In the genomic region with DNA sequence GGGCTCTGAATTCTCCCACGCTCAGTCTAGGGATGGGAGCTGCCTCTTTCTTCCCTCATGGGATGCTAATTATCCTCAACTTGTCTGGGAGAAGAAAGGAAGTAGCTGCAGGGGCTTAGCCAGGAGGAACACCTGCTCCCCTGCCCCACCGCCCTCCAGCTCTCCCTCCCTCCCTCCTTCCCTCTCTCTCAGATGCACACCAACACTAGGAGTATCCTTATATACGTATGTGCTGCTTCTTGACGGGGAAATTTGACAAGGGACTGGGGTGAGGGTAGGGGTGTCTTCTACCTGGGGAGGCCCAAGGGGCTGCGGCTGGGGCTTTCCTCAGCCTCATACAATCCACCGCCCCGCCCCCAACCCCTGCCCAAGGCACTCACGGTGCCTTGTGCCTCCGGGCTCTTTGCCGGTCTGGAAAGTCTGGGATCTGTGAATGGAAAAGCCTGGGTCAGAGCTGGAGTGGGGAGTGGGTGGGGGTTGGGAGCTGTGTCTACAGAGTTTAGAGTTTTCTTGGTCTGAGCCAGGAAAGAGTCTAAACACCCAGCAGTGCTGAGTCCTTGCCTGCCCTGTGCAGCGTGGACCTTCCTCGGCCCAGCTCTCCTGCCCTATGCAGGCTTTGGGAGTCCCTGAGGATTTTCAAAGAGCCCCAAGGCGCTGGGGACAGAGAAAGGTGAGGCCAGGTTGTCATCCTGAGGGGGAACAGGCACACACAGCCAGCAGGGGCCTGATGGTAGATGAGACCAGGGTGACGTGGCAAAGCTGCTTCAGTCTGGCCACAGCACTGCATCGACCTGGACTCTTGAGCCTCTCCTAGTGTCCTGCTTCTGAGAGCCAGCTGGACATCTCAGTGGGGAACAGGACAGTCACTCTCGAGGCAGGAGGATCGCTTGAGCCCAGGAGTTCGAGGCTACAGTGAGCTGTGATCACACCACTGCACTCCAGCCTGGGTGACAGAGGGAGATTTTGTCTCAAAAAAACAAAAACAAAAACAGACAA, we compare ENCODE assay signal across 1 cellular context.
TF ChIP-seq lines count a peak whose summit lies in the region.

No MANE protein-coding gene starts in this region.

TF ChIP-seq in GM23338, 12 proteins besides CTCF, POLR2A, EP300 and RAD21 (continued from another document):
- TF ChIP-seq, protein P1, sequence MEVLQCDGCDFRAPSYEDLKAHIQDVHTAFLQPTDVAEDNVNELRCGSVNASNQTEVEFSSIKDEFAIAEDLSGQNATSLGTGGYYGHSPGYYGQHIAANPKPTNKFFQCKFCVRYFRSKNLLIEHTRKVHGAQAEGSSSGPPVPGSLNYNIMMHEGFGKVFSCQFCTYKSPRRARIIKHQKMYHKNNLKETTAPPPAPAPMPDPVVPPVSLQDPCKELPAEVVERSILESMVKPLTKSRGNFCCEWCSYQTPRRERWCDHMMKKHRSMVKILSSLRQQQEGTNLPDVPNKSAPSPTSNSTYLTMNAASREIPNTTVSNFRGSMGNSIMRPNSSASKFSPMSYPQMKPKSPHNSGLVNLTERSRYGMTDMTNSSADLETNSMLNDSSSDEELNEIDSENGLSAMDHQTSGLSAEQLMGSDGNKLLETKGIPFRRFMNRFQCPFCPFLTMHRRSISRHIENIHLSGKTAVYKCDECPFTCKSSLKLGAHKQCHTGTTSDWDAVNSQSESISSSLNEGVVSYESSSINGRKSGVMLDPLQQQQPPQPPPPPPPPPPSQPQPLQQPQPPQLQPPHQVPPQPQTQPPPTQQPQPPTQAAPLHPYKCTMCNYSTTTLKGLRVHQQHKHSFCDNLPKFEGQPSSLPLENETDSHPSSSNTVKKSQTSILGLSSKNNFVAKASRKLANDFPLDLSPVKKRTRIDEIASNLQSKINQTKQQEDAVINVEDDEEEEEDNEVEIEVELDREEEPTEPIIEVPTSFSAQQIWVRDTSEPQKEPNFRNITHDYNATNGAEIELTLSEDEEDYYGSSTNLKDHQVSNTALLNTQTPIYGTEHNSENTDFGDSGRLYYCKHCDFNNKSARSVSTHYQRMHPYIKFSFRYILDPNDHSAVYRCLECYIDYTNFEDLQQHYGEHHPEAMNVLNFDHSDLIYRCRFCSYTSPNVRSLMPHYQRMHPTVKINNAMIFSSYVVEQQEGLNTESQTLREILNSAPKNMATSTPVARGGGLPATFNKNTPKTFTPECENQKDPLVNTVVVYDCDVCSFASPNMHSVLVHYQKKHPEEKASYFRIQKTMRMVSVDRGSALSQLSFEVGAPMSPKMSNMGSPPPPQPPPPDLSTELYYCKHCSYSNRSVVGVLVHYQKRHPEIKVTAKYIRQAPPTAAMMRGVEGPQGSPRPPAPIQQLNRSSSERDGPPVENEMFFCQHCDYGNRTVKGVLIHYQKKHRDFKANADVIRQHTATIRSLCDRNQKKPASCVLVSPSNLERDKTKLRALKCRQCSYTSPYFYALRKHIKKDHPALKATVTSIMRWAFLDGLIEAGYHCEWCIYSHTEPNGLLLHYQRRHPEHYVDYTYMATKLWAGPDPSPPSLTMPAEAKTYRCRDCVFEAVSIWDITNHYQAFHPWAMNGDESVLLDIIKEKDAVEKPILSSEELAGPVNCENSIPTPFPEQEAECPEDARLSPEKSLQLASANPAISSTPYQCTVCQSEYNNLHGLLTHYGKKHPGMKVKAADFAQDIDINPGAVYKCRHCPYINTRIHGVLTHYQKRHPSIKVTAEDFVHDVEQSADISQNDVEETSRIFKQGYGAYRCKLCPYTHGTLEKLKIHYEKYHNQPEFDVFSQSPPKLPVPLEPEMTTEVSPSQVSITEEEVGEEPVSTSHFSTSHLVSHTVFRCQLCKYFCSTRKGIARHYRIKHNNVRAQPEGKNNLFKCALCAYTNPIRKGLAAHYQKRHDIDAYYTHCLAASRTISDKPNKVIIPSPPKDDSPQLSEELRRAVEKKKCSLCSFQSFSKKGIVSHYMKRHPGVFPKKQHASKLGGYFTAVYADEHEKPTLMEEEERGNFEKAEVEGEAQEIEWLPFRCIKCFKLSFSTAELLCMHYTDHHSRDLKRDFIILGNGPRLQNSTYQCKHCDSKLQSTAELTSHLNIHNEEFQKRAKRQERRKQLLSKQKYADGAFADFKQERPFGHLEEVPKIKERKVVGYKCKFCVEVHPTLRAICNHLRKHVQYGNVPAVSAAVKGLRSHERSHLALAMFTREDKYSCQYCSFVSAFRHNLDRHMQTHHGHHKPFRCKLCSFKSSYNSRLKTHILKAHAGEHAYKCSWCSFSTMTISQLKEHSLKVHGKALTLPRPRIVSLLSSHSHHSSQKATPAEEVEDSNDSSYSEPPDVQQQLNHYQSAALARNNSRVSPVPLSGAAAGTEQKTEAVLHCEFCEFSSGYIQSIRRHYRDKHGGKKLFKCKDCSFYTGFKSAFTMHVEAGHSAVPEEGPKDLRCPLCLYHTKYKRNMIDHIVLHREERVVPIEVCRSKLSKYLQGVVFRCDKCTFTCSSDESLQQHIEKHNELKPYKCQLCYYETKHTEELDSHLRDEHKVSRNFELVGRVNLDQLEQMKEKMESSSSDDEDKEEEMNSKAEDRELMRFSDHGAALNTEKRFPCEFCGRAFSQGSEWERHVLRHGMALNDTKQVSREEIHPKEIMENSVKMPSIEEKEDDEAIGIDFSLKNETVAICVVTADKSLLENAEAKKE (CRISPR knock-in tag; IDR thresholded peaks at IDR 0.05): no peak
- TF ChIP-seq STAT1 (IDR thresholded peaks at IDR 0.05; ENCODE audit: unreplicated experiment) (no peak), JUNB (IDR thresholded peaks at IDR 0.05; ENCODE audit: unreplicated experiment) (no peak), ZNF114 (CRISPR knock-in tag; IDR thresholded peaks at IDR 0.05) (no peak), POLR2AphosphoS5 (IDR thresholded peaks at IDR 0.05; ENCODE audit: low read depth) (no peak), REST (IDR thresholded peaks at IDR 0.05; ENCODE audit: unreplicated experiment) (no peak), EZH2phosphoT487 (IDR thresholded peaks at IDR 0.05; ENCODE audit: unreplicated experiment) (no peak)
- TF ChIP-seq, protein P2, sequence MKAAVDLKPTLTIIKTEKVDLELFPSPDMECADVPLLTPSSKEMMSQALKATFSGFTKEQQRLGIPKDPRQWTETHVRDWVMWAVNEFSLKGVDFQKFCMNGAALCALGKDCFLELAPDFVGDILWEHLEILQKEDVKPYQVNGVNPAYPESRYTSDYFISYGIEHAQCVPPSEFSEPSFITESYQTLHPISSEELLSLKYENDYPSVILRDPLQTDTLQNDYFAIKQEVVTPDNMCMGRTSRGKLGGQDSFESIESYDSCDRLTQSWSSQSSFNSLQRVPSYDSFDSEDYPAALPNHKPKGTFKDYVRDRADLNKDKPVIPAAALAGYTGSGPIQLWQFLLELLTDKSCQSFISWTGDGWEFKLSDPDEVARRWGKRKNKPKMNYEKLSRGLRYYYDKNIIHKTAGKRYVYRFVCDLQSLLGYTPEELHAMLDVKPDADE (IDR thresholded peaks at IDR 0.05): no peak
